8 cellular contexts compared by ENCODE assay signal in genomic region chr19:49690073-49690655, GRCh38. TPM values are rescaled to one million over a fixed set of nuclear protein-coding genes. Genes with fewer than 3 reads are reported as not detected.
DNase-seq lines count a peak whose midpoint lies in the region; ATAC-seq and TF ChIP-seq lines count a peak whose summit lies in the region.

No MANE protein-coding gene starts in this region.

- no peak for DNase-seq in T-helper 2 cell treated with Interferon-gamma antibody and Interleukin-4, amounts not matched to agents 5 μg/mL and 100 μg/mL, for 36 hours (ENCODE audit: low spot score)
- no peak for DNase-seq in T-helper 2 cell
- no peak for DNase-seq in central memory CD8-positive, alpha-beta T cell (ENCODE audit: low spot score in 2 of 2)
- DNase-seq in lung (ENCODE audit: low spot score), result no peak
- no peak for DNase-seq in tibial nerve (ENCODE audit: low spot score in 2 of 2)
- DNase-seq in epidermal melanocyte (ENCODE audit: insufficient read length, low spot score), result no peak

- no peak for ATAC-seq in central memory CD8-positive, alpha-beta T cell (replicated peaks; ENCODE audit: extremely low read depth, poor library complexity, severe bottlenecking)
- ATAC-seq in lung (ENCODE audit: insufficient read depth, low FRiP score) (no peak), HG03571 (IDR thresholded peaks at IDR 0.05; ENCODE audit: unreplicated experiment) (no peak), HG03457 (IDR thresholded peaks at IDR 0.05; ENCODE audit: unreplicated experiment) (no peak)

- peak overlapping the region in 1 of 2 donors; percentile 77 for H3K27ac ChIP-seq in lung (ENCODE audit: low read depth in 1 of 2, low read length in 1 of 2)
- H3K27ac ChIP-seq in tibial nerve, result peak overlapping the region; percentile 8 to 60 (median 14)

- H3K4me1 Mint-ChIP-seq in T-helper 2 cell treated with Interferon-gamma antibody and Interleukin-4, amounts not matched to agents 5 μg/mL and 100 μg/mL, for 36 hours (ENCODE audit: low read depth), result peaks cover 16% of the 10 kb centered on the region
- peaks cover 25% of the 10 kb centered on the region for H3K4me1 Mint-ChIP-seq in central memory CD8-positive, alpha-beta T cell

- H3K27me3 ChIP-seq in lung (ENCODE audit: control insufficient read depth, insufficient read depth), result no peaks in the 10 kb centered on the region
- H3K27me3 ChIP-seq in tibial nerve, result peaks cover 0 to 39% of the 10 kb centered on the region in 2 donors

- peaks cover 19% of the 10 kb centered on the region for H3K36me3 Mint-ChIP-seq in T-helper 2 cell treated with Interferon-gamma antibody and Interleukin-4, amounts not matched to agents 5 μg/mL and 100 μg/mL, for 36 hours (ENCODE audit: low read depth)
- peaks cover 15% of the 10 kb centered on the region for H3K36me3 Mint-ChIP-seq in central memory CD8-positive, alpha-beta T cell (ENCODE audit: insufficient read depth)

- H3K9me3 Mint-ChIP-seq in T-helper 2 cell treated with Interferon-gamma antibody and Interleukin-4, amounts not matched to agents 5 μg/mL and 100 μg/mL, for 36 hours, result no peaks in the 10 kb centered on the region
- no peaks in the 10 kb centered on the region for H3K9me3 Mint-ChIP-seq in central memory CD8-positive, alpha-beta T cell

- no peak overlapping the region for H3K27ac Mint-ChIP-seq in T-helper 2 cell treated with Interferon-gamma antibody and Interleukin-4, amounts not matched to agents 5 μg/mL and 100 μg/mL, for 36 hours
- peak overlapping the region; percentile 90 for H3K27ac Mint-ChIP-seq in central memory CD8-positive, alpha-beta T cell (ENCODE audit: low read depth)

- TF ChIP-seq EP300 in tibial nerve (IDR thresholded peaks at IDR 0.05), result no peak

- H3K4me3 ChIP-seq in lung (peak overlapping the region; percentile 39), tibial nerve (peak overlapping the region; percentile 24 to 49 (median 35))

- TF ChIP-seq CTCF in lung (IDR thresholded peaks at IDR 0.05; ENCODE audit: control extremely low read depth, extremely low read depth) (no peak), tibial nerve (IDR thresholded peaks at IDR 0.05) (peak in 1 of 5 experiments; percentile 3)

- WGBS in lung, 2 donors, result 16 to 18% methylated on average over 34 to 39 of the region's 39 CpGs
- WGBS in tibial nerve, 2 donors, result 18% methylated on average over 22 to 27 of the region's 39 CpGs

- no peak for TF ChIP-seq POLR2A in tibial nerve (IDR thresholded peaks at IDR 0.05)

- H3K9me3 ChIP-seq in lung (ENCODE audit: control insufficient read depth in 2 of 2, insufficient read depth in 1 of 2, low read length in 1 of 2) (no peaks in the 10 kb centered on the region), tibial nerve (no peaks in the 10 kb centered on the region)

- H3K27me3 Mint-ChIP-seq in T-helper 2 cell treated with Interferon-gamma antibody and Interleukin-4, amounts not matched to agents 5 μg/mL and 100 μg/mL, for 36 hours (ENCODE audit: low read depth), result peaks cover 17% of the 10 kb centered on the region
- peaks cover 34% of the 10 kb centered on the region for H3K27me3 Mint-ChIP-seq in central memory CD8-positive, alpha-beta T cell

- H3K4me3 Mint-ChIP-seq in T-helper 2 cell treated with Interferon-gamma antibody and Interleukin-4, amounts not matched to agents 5 μg/mL and 100 μg/mL, for 36 hours, result peak overlapping the region; percentile 81
- H3K4me3 Mint-ChIP-seq in central memory CD8-positive, alpha-beta T cell, result peak overlapping the region; percentile 80

- peaks cover 0 to 16% of the 10 kb centered on the region in 2 donors for H3K4me1 ChIP-seq in lung (ENCODE audit: control insufficient read depth in 2 of 2, insufficient read depth in 2 of 2, low read length in 2 of 2)
- H3K4me1 ChIP-seq in tibial nerve, result peaks cover 0 to 27% (median 10%) of the 10 kb centered on the region in 4 donors

- H3K36me3 ChIP-seq in lung (ENCODE audit: control insufficient read depth in 2 of 2, insufficient read depth in 2 of 2, low read length in 2 of 2) (peaks cover 0 to 17% of the 10 kb centered on the region in 2 donors), tibial nerve (peaks cover 0 to 38% (median 9%) of the 10 kb centered on the region in 3 donors)

RNA-seq across cellular contexts. Expression of gene CPT1C, which starts 0.8 kb away (rescaled TPM):
- total RNA-seq in lung (1 to 10 TPM; 3.6 to 5.9 TPM), tibial nerve (1 to 10 TPM in 3 of 4 donors, under 1 TPM in 1; 0.44 to 4.1 (median 2.2) TPM)
- 1 to 10 TPM; 2.7 to 3.4 TPM for polyA plus RNA-seq in lung

RNA-seq across cellular contexts. Expression of gene ADM5, which starts 0.8 kb away (rescaled TPM):
- total RNA-seq in lung (1 to 10 TPM in 1 of 2 donors, under 1 TPM in 1; 0.60 to 4.2 TPM), tibial nerve (1 to 10 TPM in 2 of 4 donors, not detected in 2; 1.5 to 4.3 TPM)
- 1 to 10 TPM; 2.5 to 3.5 TPM for polyA plus RNA-seq in lung

RNA-seq across cellular contexts. Expression of gene PRMT1, which starts 13.1 kb away (rescaled TPM):
- total RNA-seq in lung (100 to 1,000 TPM; 124 to 130 TPM), tibial nerve (100 to 1,000 TPM; 106 to 147 (median 132) TPM)
- polyA plus RNA-seq in lung, result 100 to 1,000 TPM; 122 to 254 TPM

RNA-seq across cellular contexts. Expression of gene BCL2L12, which starts 24.4 kb away (rescaled TPM):
- total RNA-seq in lung (10 to 100 TPM in 1 of 2 donors, 1 to 10 TPM in 1; 3.5 to 26.1 TPM), tibial nerve (1 to 10 TPM; 4.7 to 6.8 (median 5.8) TPM)
- polyA plus RNA-seq in lung, result 10 to 100 TPM; 18.3 to 23.5 TPM

RNA-seq across cellular contexts. Expression of gene IRF3, which starts 24.5 kb away (rescaled TPM):
- 10 to 100 TPM; 52.8 to 97.3 TPM for total RNA-seq in lung
- 10 to 100 TPM; 70.7 to 92.2 TPM for polyA plus RNA-seq in lung
- 10 to 100 TPM; 41.4 to 85.2 (median 72.4) TPM for total RNA-seq in tibial nerve
